13 cellular contexts compared by ENCODE assay signal in the genomic region with DNA sequence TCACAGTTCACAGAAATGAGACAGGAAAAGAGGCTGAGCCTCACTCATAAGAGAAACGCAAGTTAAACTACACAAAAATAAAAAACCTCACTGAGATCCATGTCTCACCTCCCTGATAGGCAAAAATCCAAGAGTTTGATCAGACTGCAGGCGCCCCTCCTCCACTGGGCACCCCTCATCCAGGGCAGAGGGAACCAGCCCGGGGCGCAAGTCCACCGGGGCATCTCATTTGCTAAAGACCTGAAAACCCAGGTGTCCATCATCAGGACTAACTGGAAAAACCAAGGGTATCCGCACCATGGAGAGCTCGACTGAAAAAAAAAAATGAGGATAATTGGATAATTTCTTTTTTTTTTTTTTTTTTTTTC. TPM values are rescaled to one million over a fixed set of nuclear protein-coding genes. Genes with fewer than 3 reads are reported as not detected.
DNase-seq lines count a peak whose midpoint lies in the region; ATAC-seq and TF ChIP-seq lines count a peak whose summit lies in the region.
"Had no signal": no experiment of that assay in that cellular context is flagged by ENCODE, and none has a peak within 500 bp of the region (broad histone marks: within the 10 kb centered on the region; RNA-seq: fewer than 3 reads in every experiment).

No MANE protein-coding gene starts in this region.

- H3K4me2 ChIP-seq in fibroblast of lung (ENCODE audit: extremely low read depth, insufficient read depth, low read length) (peak overlapping the region; percentile 85), skeletal muscle satellite cell (ENCODE audit: low read length) (peak overlapping the region; percentile 90)

- H3K9ac ChIP-seq in fibroblast of lung (ENCODE audit: insufficient read depth, low read length) (no peak overlapping the region), skeletal muscle satellite cell (ENCODE audit: low read depth, low read length) (peak overlapping the region; percentile 31)

- H3K36me3 ChIP-seq in fibroblast of lung (ENCODE audit: control insufficient read depth, insufficient read depth, low read length) (no peaks in the 10 kb centered on the region), skeletal muscle satellite cell (ENCODE audit: insufficient read depth, low read length) (no peaks in the 10 kb centered on the region)
- H3K36me3 ChIP-seq: colonic mucosa, thyroid gland had no signal

- no peak for TF ChIP-seq CTCF in fibroblast of lung (conservative IDR thresholded peaks at IDR 0.05 in 1 of 2, IDR thresholded peaks at IDR 0.05 in 1 of 2; ENCODE audit: low read depth in 1 of 2, low read length in 2 of 2)

- intact Hi-C loops in activated CD4-positive, alpha-beta T cell treated with anti-CD3 and anti-CD28 coated beads for 36 hours (cut with DNase I, micrococcal nuclease) = no loop called here

- no peaks in the 10 kb centered on the region for H3K9me3 Mint-ChIP-seq in activated CD4-positive, alpha-beta T cell treated with anti-CD3 and anti-CD28 coated beads for 36 hours (ENCODE audit: low read depth)

- H3K27me3 ChIP-seq in fibroblast of lung (ENCODE audit: control insufficient read depth, insufficient read depth, low read length) (peaks cover 9% of the 10 kb centered on the region), skeletal muscle satellite cell (ENCODE audit: control insufficient read depth, insufficient read depth, low read length) (peaks cover 27% of the 10 kb centered on the region)

- H3K27ac Mint-ChIP-seq in activated CD4-positive, alpha-beta T cell treated with anti-CD3 and anti-CD28 coated beads for 36 hours = no peak overlapping the region
- no peak overlapping the region for H3K27ac Mint-ChIP-seq in T-helper 17 cell

- peak overlapping the region; percentile 43 for H3K4me3 Mint-ChIP-seq in activated CD4-positive, alpha-beta T cell treated with anti-CD3 and anti-CD28 coated beads for 36 hours
- H3K4me3 Mint-ChIP-seq in T-helper 17 cell = peak overlapping the region; percentile 75

- H3K4me1 ChIP-seq in fibroblast of lung (ENCODE audit: control insufficient read depth, extremely low read depth, insufficient read depth, low read length) (peaks cover 4% of the 10 kb centered on the region), skeletal muscle satellite cell (ENCODE audit: control insufficient read depth, insufficient read depth, low read length) (peaks cover 9% of the 10 kb centered on the region)
- H3K4me1 ChIP-seq: colonic mucosa had no signal

- H4K20me1 ChIP-seq in fibroblast of lung (ENCODE audit: control insufficient read depth, extremely low read depth, insufficient read depth, low read length) = no peaks in the 10 kb centered on the region

- H3K27ac ChIP-seq in fibroblast of lung (ENCODE audit: insufficient read depth, low read length) = no peak overlapping the region
- H3K27ac ChIP-seq: colonic mucosa, thyroid gland had no signal

- CTCF ChIA-PET in activated CD4-positive, alpha-beta T cell treated with anti-CD3 and anti-CD28 coated beads for 36 hours (lab: Charles Lee) = interaction anchor here (1.5 kb wide), 1 partner anchor 48 kb away, joined by 3 read pairs; no protein-coding TSS in a partner anchor

- POLR2A ChIA-PET in activated CD4-positive, alpha-beta T cell treated with anti-CD3 and anti-CD28 coated beads for 36 hours (lab: Charles Lee) = no interaction called here

- H3K36me3 Mint-ChIP-seq in activated CD4-positive, alpha-beta T cell treated with anti-CD3 and anti-CD28 coated beads for 36 hours (ENCODE audit: low read depth) = no peaks in the 10 kb centered on the region
- no peaks in the 10 kb centered on the region for H3K36me3 Mint-ChIP-seq in T-helper 17 cell (ENCODE audit: low read depth)

- ATAC-seq in activated CD4-positive, alpha-beta T cell treated with anti-CD3 and anti-CD28 coated beads for 36 hours = no peak
- ATAC-seq in T-helper 17 cell (no peak), GM21737 (IDR thresholded peaks at IDR 0.05; ENCODE audit: unreplicated experiment) (no peak)

- H3K4me3 ChIP-seq in fibroblast of lung (replicated peaks in 1 of 4; ENCODE audit: control extremely low read depth in 1 of 4, insufficient read depth in 1 of 4, low read depth in 3 of 4, low read length in 4 of 4) = peak overlapping the region; percentile 40 to 58 (median 54)
- peak overlapping the region; percentile 68 for H3K4me3 ChIP-seq in skeletal muscle satellite cell (ENCODE audit: low read length)

- H3K4me1 Mint-ChIP-seq in activated CD4-positive, alpha-beta T cell treated with anti-CD3 and anti-CD28 coated beads for 36 hours = peaks cover 5% of the 10 kb centered on the region
- H3K4me1 Mint-ChIP-seq in T-helper 17 cell = peaks cover 11% of the 10 kb centered on the region

- no peaks in the 10 kb centered on the region for H3K9me3 ChIP-seq in T-helper 17 cell (ENCODE audit: control insufficient read depth, low read length, poor library complexity, severe bottlenecking)
- no peaks in the 10 kb centered on the region for H3K9me3 ChIP-seq in fibroblast of lung (ENCODE audit: control insufficient read depth, insufficient read depth, low read depth, low read length)
- H3K9me3 ChIP-seq in skeletal muscle satellite cell (replicated peaks; ENCODE audit: low read length) = no peaks in the 10 kb centered on the region
- H3K9me3 ChIP-seq: colonic mucosa, thyroid gland had no signal

- peak overlapping the region; percentile 57 for H2AFZ ChIP-seq in fibroblast of lung (ENCODE audit: low read length)

- no peaks in the 10 kb centered on the region for H3K79me2 ChIP-seq in fibroblast of lung (ENCODE audit: control insufficient read depth, insufficient read depth, low read length)

- no peak for DNase-seq in activated CD4-positive, alpha-beta T cell treated with anti-CD3 and anti-CD28 coated beads for 36 hours
- DNase-seq in activated CD4-positive, alpha-beta T cell treated with anti-CD3 and anti-CD28 coated beads, Interleukin-2, amount 50 U/mL, for 1 hour = no peak
- DNase-seq in T-helper 17 cell (no peak), fibroblast of lung (ENCODE audit: low read depth in 2 of 2) (no peak), NCI-H1092 treated with DMSO at 0.1 percent for 48 hours (lab: John Stamatoyannopoulos, UW) (no peak), COR-L47 (lab: John Stamatoyannopoulos, UW) (no peak)
- DNase-seq: colonic mucosa; NCI-H1092; OCI-M1; stimulated activated CD4-positive, alpha-beta T cell treated with anti-CD3 and anti-CD28 coated beads, Interleukin-12 subunit alpha, Interleukin-12 subunit beta, amount 100 ng/mL, for 4 hours had no signal

- peaks cover 34% of the 10 kb centered on the region for H3K27me3 Mint-ChIP-seq in activated CD4-positive, alpha-beta T cell treated with anti-CD3 and anti-CD28 coated beads for 36 hours
- H3K27me3 Mint-ChIP-seq in T-helper 17 cell = peaks cover 39% of the 10 kb centered on the region

RNA-seq across cellular contexts. Expression of a gene that starts 2.6 kb away (rescaled TPM):
- not detected for total RNA-seq in activated CD4-positive, alpha-beta T cell treated with anti-CD3 and anti-CD28 coated beads for 36 hours
- total RNA-seq in T-helper 17 cell = not detected
- not detected in 2 replicates for total RNA-seq in fibroblast of lung
- polyA plus RNA-seq in fibroblast of lung = not detected in 2 replicates
- polyA plus RNA-seq in fibroblast of lung (2012) = not detected in 2 replicates
- polyA minus RNA-seq in fibroblast of lung (ENCODE audit: low replicate concordance) = not detected in 2 replicates
- not detected in 2 replicates for total RNA-seq in skeletal muscle satellite cell (2012; rRNA removed)
- total RNA-seq: thyroid gland had no signal

RNA-seq across cellular contexts. Expression of a gene that starts 10.8 kb away (rescaled TPM):
- total RNA-seq in activated CD4-positive, alpha-beta T cell treated with anti-CD3 and anti-CD28 coated beads for 36 hours = not detected
- total RNA-seq in T-helper 17 cell (not detected), fibroblast of lung (not detected in 2 replicates)
- polyA plus RNA-seq in fibroblast of lung = not detected in 2 replicates
- polyA plus RNA-seq in fibroblast of lung (2012) = not detected in 2 replicates
- polyA minus RNA-seq in fibroblast of lung (ENCODE audit: low replicate concordance) = not detected in 2 replicates
- not detected in 2 replicates for total RNA-seq in skeletal muscle satellite cell (2012; rRNA removed)
- total RNA-seq: colonic mucosa, thyroid gland had no signal

RNA-seq across cellular contexts. Expression of a gene that starts 16.5 kb away (rescaled TPM):
- total RNA-seq in activated CD4-positive, alpha-beta T cell treated with anti-CD3 and anti-CD28 coated beads for 36 hours = 10 to 100 TPM; 49.1 to 53.9 TPM
- total RNA-seq in T-helper 17 cell (10 to 100 TPM; 24.3 to 32.2 TPM), fibroblast of lung (6.7 and 9.6 TPM in 2 replicates)
- 8.7 and 13.6 TPM in 2 replicates for polyA plus RNA-seq in fibroblast of lung
- polyA plus RNA-seq in fibroblast of lung (2012) = 27.5 and 36.0 TPM in 2 replicates
- 89.5 and 114 TPM in 2 replicates for polyA minus RNA-seq in fibroblast of lung (ENCODE audit: low replicate concordance)
- total RNA-seq in skeletal muscle satellite cell (2012; rRNA removed) = 13.5 and 13.9 TPM in 2 replicates

RNA-seq across cellular contexts. Expression of a gene that starts 17.7 kb away (rescaled TPM):
- total RNA-seq in activated CD4-positive, alpha-beta T cell treated with anti-CD3 and anti-CD28 coated beads for 36 hours = not detected
- not detected for total RNA-seq in T-helper 17 cell
- not detected in 2 replicates for total RNA-seq in fibroblast of lung
- polyA plus RNA-seq in fibroblast of lung = 0.19 TPM in 1 of 2 replicates, not detected in the other
- polyA plus RNA-seq in fibroblast of lung (2012) = not detected in 2 replicates
- polyA minus RNA-seq in fibroblast of lung (ENCODE audit: low replicate concordance) = 1.0 and 2.3 TPM in 2 replicates
- 0.87 and 1.0 TPM in 2 replicates for total RNA-seq in skeletal muscle satellite cell (2012; rRNA removed)

RNA-seq across cellular contexts. Expression of a gene that starts 21.5 kb away (rescaled TPM):
- total RNA-seq in activated CD4-positive, alpha-beta T cell treated with anti-CD3 and anti-CD28 coated beads for 36 hours = not detected
- total RNA-seq in T-helper 17 cell (1 to 10 TPM in 1 of 2 donors, under 1 TPM in 1; 0.65 to 6.5 TPM), fibroblast of lung (not detected in 2 replicates)
- 0.69 and 0.77 TPM in 2 replicates for polyA plus RNA-seq in fibroblast of lung
- 0.55 and 2.2 TPM in 2 replicates for polyA plus RNA-seq in fibroblast of lung (2012)
- not detected in 2 replicates for polyA minus RNA-seq in fibroblast of lung (ENCODE audit: low replicate concordance)
- total RNA-seq in skeletal muscle satellite cell (2012; rRNA removed) = not detected in 2 replicates
